Comparison of ENCODE assay signal across 23 cellular contexts in genomic region chr4:176137626-176138025, GRCh38. TPM values are rescaled to one million over a fixed set of nuclear protein-coding genes. Genes with fewer than 3 reads are reported as not detected.
DNase-seq lines count a peak whose midpoint lies in the region; ATAC-seq and TF ChIP-seq lines count a peak whose summit lies in the region.
"Had no signal": no experiment of that assay in that cellular context is flagged by ENCODE, and none has a peak within 500 bp of the region (broad histone marks: within the 10 kb centered on the region; RNA-seq: fewer than 3 reads in every experiment).

No MANE protein-coding gene starts in this region.

- no peaks in the 10 kb centered on the region for H3K36me3 Mint-ChIP-seq in T-cell
- H3K36me3 Mint-ChIP-seq: mesothelial cell of epicardium; natural killer cell treated with Interleukin-12 subunit alpha and Interleukin-12 subunit beta and Interleukin-15 and Interleukin-18, amount 100 ng/mL, for 72 hours; stimulated activated naive B cell treated with anti-CD40 and anti-IgM and Interleukin-4, amounts not matched to agents 10 μg/mL and 1 μg/mL and 100 μg/mL, for 72 hours had no signal

- in situ Hi-C loops in mammary epithelial cell (cut with MboI; ENCODE audit: low sequenced_read_pairs in 2 of 2): no loop called here

- no peaks in the 10 kb centered on the region for H4K20me1 ChIP-seq in mammary epithelial cell (ENCODE audit: insufficient read depth, low read length)

- CTCF ChIA-PET in BJ (lab: Yijun Ruan, JAX): interaction anchor here (1.6 kb wide), 1 partner anchor 14 kb away, joined by 6 read pairs; no protein-coding TSS in a partner anchor
- CTCF ChIA-PET in mammary epithelial cell (lab: Charles Lee; ENCODE audit: low non-redundant PET): no interaction called here
- CTCF ChIA-PET in T-cell (lab: Charles Lee): interaction anchor here in 1 of 2 donors (1.3 kb wide), 1 partner anchor 10 kb away, joined by 3 read pairs; no protein-coding TSS in a partner anchor

- H3K27ac Mint-ChIP-seq in T-cell: no peak overlapping the region
- H3K27ac Mint-ChIP-seq: activated CD4-positive, alpha-beta T cell treated with anti-CD3 and anti-CD28 coated beads for 36 hours; IgD-negative memory B cell; mesothelial cell of epicardium; natural killer cell treated with Interleukin-12 subunit alpha and Interleukin-12 subunit beta and Interleukin-15 and Interleukin-18, amount 100 ng/mL, for 72 hours; stimulated activated naive B cell treated with anti-CD40 and anti-IgM and Interleukin-4, amounts not matched to agents 10 μg/mL and 1 μg/mL and 100 μg/mL, for 72 hours had no signal

- ATAC-seq in HG03342 (IDR thresholded peaks at IDR 0.05; ENCODE audit: unreplicated experiment) (no peak), T-cell (replicated peaks in 1 of 4) (no peak)
- ATAC-seq: activated CD4-positive, alpha-beta T cell treated with anti-CD3 and anti-CD28 coated beads for 36 hours; left colon; natural killer cell treated with Interleukin-12 subunit alpha and Interleukin-12 subunit beta and Interleukin-15 and Interleukin-18, amount 100 ng/mL, for 72 hours; stimulated activated naive B cell treated with anti-CD40 and anti-IgM and Interleukin-4, amounts not matched to agents 10 μg/mL and 1 μg/mL and 100 μg/mL, for 72 hours had no signal

- H3K4me3 ChIP-seq in BJ (ENCODE audit: low read depth, low read length): no peak overlapping the region
- no peak overlapping the region for H3K4me3 ChIP-seq in mammary epithelial cell (replicated peaks in 1 of 3; ENCODE audit: insufficient read depth in 1 of 3, low read depth in 2 of 3, low read length in 3 of 3)
- H3K4me3 ChIP-seq: sigmoid colon, tibial nerve had no signal

- no peaks in the 10 kb centered on the region for H3K36me3 ChIP-seq in BJ (ENCODE audit: control insufficient read depth, insufficient read depth, low read length)
- no peaks in the 10 kb centered on the region for H3K36me3 ChIP-seq in mammary epithelial cell (ENCODE audit: insufficient read depth, low read length)
- H3K36me3 ChIP-seq: sigmoid colon, tibial nerve had no signal

- no peak overlapping the region for H3K4me2 ChIP-seq in mammary epithelial cell (ENCODE audit: insufficient read depth, low read depth, low read length)

- no peaks in the 10 kb centered on the region for H3K9me3 Mint-ChIP-seq in T-cell
- H3K9me3 Mint-ChIP-seq: IgD-negative memory B cell; mesothelial cell of epicardium; natural killer cell treated with Interleukin-12 subunit alpha and Interleukin-12 subunit beta and Interleukin-15 and Interleukin-18, amount 100 ng/mL, for 72 hours; stimulated activated naive B cell treated with anti-CD40 and anti-IgM and Interleukin-4, amounts not matched to agents 10 μg/mL and 1 μg/mL and 100 μg/mL, for 72 hours had no signal

- no peak overlapping the region for H3K4me3 Mint-ChIP-seq in T-cell
- H3K4me3 Mint-ChIP-seq: activated CD4-positive, alpha-beta T cell treated with anti-CD3 and anti-CD28 coated beads for 36 hours; IgD-negative memory B cell; mesothelial cell of epicardium; natural killer cell treated with Interleukin-12 subunit alpha and Interleukin-12 subunit beta and Interleukin-15 and Interleukin-18, amount 100 ng/mL, for 72 hours; stimulated activated naive B cell treated with anti-CD40 and anti-IgM and Interleukin-4, amounts not matched to agents 10 μg/mL and 1 μg/mL and 100 μg/mL, for 72 hours had no signal

- H3K27me3 ChIP-seq in BJ (ENCODE audit: control insufficient read depth, insufficient read depth, low read length) (no peaks in the 10 kb centered on the region), mammary epithelial cell (ENCODE audit: insufficient read depth, low read length) (no peaks in the 10 kb centered on the region)
- H3K27me3 ChIP-seq: sigmoid colon, tibial nerve had no signal

- no peaks in the 10 kb centered on the region for H3K9me3 ChIP-seq in mammary epithelial cell (replicated peaks; ENCODE audit: insufficient read depth, low read length)
- H3K9me3 ChIP-seq: sigmoid colon, tibial nerve had no signal

- no peaks in the 10 kb centered on the region for H3K4me1 ChIP-seq in mammary epithelial cell (ENCODE audit: insufficient read depth, low read length)
- H3K4me1 ChIP-seq: sigmoid colon, tibial nerve had no signal

- dilution Hi-C loops in mammary epithelial cell (cut with HindIII; ENCODE audit: low sequenced_read_pairs): no loop called here

- BruUV-seq in mammary epithelial cell (replicated peaks; lab: Mats Ljungman, UMichigan): no TSS peak

- H2AFZ ChIP-seq in mammary epithelial cell (ENCODE audit: low read depth, low read length): no peak overlapping the region

- no peak overlapping the region for H3K27ac ChIP-seq in mammary epithelial cell (ENCODE audit: insufficient read depth, low read depth, low read length)
- H3K27ac ChIP-seq: sigmoid colon, tibial nerve had no signal

- no peaks in the 10 kb centered on the region for H3K79me2 ChIP-seq in mammary epithelial cell (ENCODE audit: insufficient read depth, low read length)

- POLR2A ChIA-PET in BJ (lab: Charles Lee): no interaction called here
- POLR2A ChIA-PET in T-cell (lab: Charles Lee): interaction anchor here in 1 of 2 donors (0.6 kb wide), 1 partner anchor 195 kb away, joined by 3 read pairs; no protein-coding TSS in a partner anchor

- DNase-seq in BJ (ENCODE audit: low read depth): peak; percentile 1
- peak; percentile 46 for DNase-seq in HT1080 (ENCODE audit: low read depth)
- DNase-seq in mammary epithelial cell: peak; percentile 2
- DNase-seq in hepatic stellate cell (ENCODE audit: low spot score): peak; percentile 5
- no peak for DNase-seq in NCI-H524 treated with DMSO at 0.1 percent for 48 hours (lab: John Stamatoyannopoulos, UW)
- no peak for DNase-seq in T-cell
- DNase-seq in GM20000 (ENCODE audit: low spot score): no peak
- DNase-seq: activated CD4-positive, alpha-beta T cell treated with anti-CD3 and anti-CD28 coated beads for 36 hours; AML-193; effector memory CD4-positive, alpha-beta T cell; left colon; MV-4-11; NCI-H187; NCI-H345; RPMI8226; sigmoid colon; stimulated activated naive B cell treated with anti-CD40 and anti-IgM and Interleukin-4, amounts not matched to agents 10 μg/mL and 1 μg/mL and 100 μg/mL, for 72 hours had no signal

- intact Hi-C loops in mammary epithelial cell (cut with micrococcal nuclease): no loop called here

- TF ChIP-seq CTCF in BJ (IDR thresholded peaks at IDR 0.05; ENCODE audit: insufficient read depth, low read depth, low read length): no peak
- TF ChIP-seq CTCF in mammary epithelial cell (conservative IDR thresholded peaks at IDR 0.05 in 1 of 2, IDR thresholded peaks at IDR 0.05 in 1 of 2; ENCODE audit: extremely low read depth in 1 of 2, insufficient read depth in 1 of 2, low read depth in 1 of 2, low read length in 2 of 2): no peak
- TF ChIP-seq CTCF in GM20000 (IDR thresholded peaks at IDR 0.05; ENCODE audit: extremely low read depth, missing control alignments): no peak

- H3K27me3 Mint-ChIP-seq in T-cell: no peaks in the 10 kb centered on the region
- H3K27me3 Mint-ChIP-seq: IgD-negative memory B cell; stimulated activated naive B cell treated with anti-CD40 and anti-IgM and Interleukin-4, amounts not matched to agents 10 μg/mL and 1 μg/mL and 100 μg/mL, for 72 hours had no signal

- H3K4me1 Mint-ChIP-seq in T-cell: no peaks in the 10 kb centered on the region
- H3K4me1 Mint-ChIP-seq: activated CD4-positive, alpha-beta T cell treated with anti-CD3 and anti-CD28 coated beads for 36 hours; IgD-negative memory B cell; mesothelial cell of epicardium; stimulated activated naive B cell treated with anti-CD40 and anti-IgM and Interleukin-4, amounts not matched to agents 10 μg/mL and 1 μg/mL and 100 μg/mL, for 72 hours had no signal

- no peak overlapping the region for H3K9ac ChIP-seq in mammary epithelial cell (ENCODE audit: insufficient read depth, low read length)

RNA-seq across cellular contexts. Expression of gene SPATA4, which starts 57.8 kb away (rescaled TPM):
- 0.07 and 0.17 TPM in 2 replicates for polyA plus RNA-seq in BJ (2011; rRNA removed)
- 0.19 TPM in 1 of 2 replicates, not detected in the other for polyA minus RNA-seq in BJ (2011; rRNA and poly(A)+ RNA removed)
- not detected in 2 replicates for total RNA-seq in HT1080 (2014; rRNA removed; shearing (Covaris generic))
- 0.09 and 0.17 TPM in 2 replicates for polyA plus RNA-seq in HT1080 (2015; cell fraction: cytosol; rRNA removed)
- polyA plus RNA-seq in HT1080 (2015; cell fraction: nucleus; rRNA removed): 0.06 and 0.10 TPM in 2 replicates
- under 1 TPM; 0.17 to 0.94 TPM for total RNA-seq in mammary epithelial cell
- polyA plus RNA-seq in mammary epithelial cell: 0.06 TPM
- not detected for polyA minus RNA-seq in mammary epithelial cell
- total RNA-seq in T-cell: not detected
- total RNA-seq: activated CD4-positive, alpha-beta T cell treated with anti-CD3 and anti-CD28 coated beads for 36 hours; H1; left colon; natural killer cell treated with Interleukin-12 subunit alpha and Interleukin-12 subunit beta and Interleukin-15 and Interleukin-18, amount 100 ng/mL, for 72 hours had no signal
- polyA plus RNA-seq: H1, IgD-negative memory B cell, sigmoid colon had no signal

Comparison
In these comparisons a context has a peak if more than half of its experiments do, and no peak if none do; other contexts are left out.
1. DNase-seq: peak in BJ (single experiment), HT1080 (single experiment), mammary epithelial cell (single experiment) and hepatic stellate cell (single experiment); none in NCI-H524 treated with DMSO at 0.1 percent for 48 hours (single experiment), T-cell (0 of 34) and GM20000 (single experiment).